ENCODE assay signal across 14 cellular contexts in the genomic region with DNA sequence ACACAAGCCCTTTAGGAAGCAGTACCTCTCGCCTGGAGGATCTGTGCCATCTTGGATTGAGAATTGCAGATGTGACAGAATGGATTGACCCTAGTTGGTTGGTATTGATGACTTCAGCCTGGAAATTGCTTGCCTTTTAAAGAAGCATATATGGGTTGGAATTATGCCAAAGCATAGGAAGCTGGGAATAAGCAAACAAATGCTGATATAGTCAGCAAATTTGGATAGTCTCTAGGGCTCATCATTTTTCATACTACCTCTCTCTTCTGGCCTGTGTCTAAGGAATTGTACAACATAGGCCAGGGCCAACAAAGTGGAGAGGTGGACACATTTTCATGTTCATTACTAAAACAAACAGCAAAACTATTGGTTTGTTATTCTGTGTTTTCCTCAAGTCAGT. TPM values are rescaled to one million over a fixed set of nuclear protein-coding genes. Genes with fewer than 3 reads are reported as not detected.
DNase-seq lines count a peak whose midpoint lies in the region; ATAC-seq, FAIRE-seq and TF ChIP-seq lines count a peak whose summit lies in the region.
"Had no signal": no experiment of that assay in that cellular context is flagged by ENCODE, and none has a peak within 500 bp of the region (broad histone marks: within the 10 kb centered on the region; RNA-seq: fewer than 3 reads in every experiment).

No MANE protein-coding gene starts in this region.

- peaks cover 38% of the 10 kb centered on the region for H3K36me3 ChIP-seq in PC-9 (ENCODE audit: low read depth)
- H3K36me3 ChIP-seq in gastrocnemius medialis, result peaks cover 0 to 28% of the 10 kb centered on the region in 2 donors

- H2AFZ ChIP-seq in PC-9, result no peak overlapping the region

- peaks cover 38% of the 10 kb centered on the region for H3K4me1 Mint-ChIP-seq in CD4-positive, alpha-beta T cell (ENCODE audit: low read depth)

- H3K27ac Mint-ChIP-seq in CD4-positive, alpha-beta T cell, result peak overlapping the region; percentile 82
- H3K27ac Mint-ChIP-seq: H9 had no signal

- no peaks in the 10 kb centered on the region for H3K9me3 ChIP-seq in A549
- no peaks in the 10 kb centered on the region for H3K9me3 ChIP-seq in CD4-positive, alpha-beta T cell (ENCODE audit: control insufficient read depth, low read length)
- H3K9me3 ChIP-seq in PC-9 (ENCODE audit: insufficient read depth, low read depth), result no peaks in the 10 kb centered on the region
- H3K9me3 ChIP-seq in gastrocnemius medialis, result no peaks in the 10 kb centered on the region
- H3K9me3 ChIP-seq: BE2C had no signal

- H3K27ac ChIP-seq in A549 (no peak overlapping the region), PC-9 (peak overlapping the region; percentile 64; the same call in 1 of the 2 replicates), gastrocnemius medialis (peak overlapping the region in 3 of 4 donors; percentile 75 to 85 (median 81))
- H3K27ac ChIP-seq in CD4-positive, alpha-beta T cell (ENCODE audit: low read depth, low read length), result no peak overlapping the region

- CTCF ChIA-PET in A549 (lab: Yijun Ruan, JAX) (interaction anchor here (3.4 kb wide), 1 partner anchor 37 kb away, joined by 11 read pairs; no protein-coding TSS in a partner anchor), PC-9 (lab: Charles Lee) (no interaction called here)
- CTCF ChIA-PET in CD4-positive, alpha-beta T cell (lab: Charles Lee), result no interaction called here

- ATAC-seq in A549 (no peak), gastrocnemius medialis (no peak), GM18873 (IDR thresholded peaks at IDR 0.05; ENCODE audit: low FRiP score, unreplicated experiment) (no peak), HG03432 (IDR thresholded peaks at IDR 0.05; ENCODE audit: unreplicated experiment) (no peak)
- no peak for ATAC-seq in CD4-positive, alpha-beta T cell (ENCODE audit: poor library complexity)

- peaks cover 36% of the 10 kb centered on the region for H3K79me2 ChIP-seq in PC-9 (ENCODE audit: low read depth)

- H3K4me3 Mint-ChIP-seq in CD4-positive, alpha-beta T cell, result no peak overlapping the region
- H3K4me3 Mint-ChIP-seq: H9 had no signal

- peaks cover 6% of the 10 kb centered on the region for H3K9me3 Mint-ChIP-seq in CD4-positive, alpha-beta T cell
- H3K9me3 Mint-ChIP-seq: CD4-positive, alpha-beta memory T cell; H9 had no signal

- H3K27me3 ChIP-seq in CD4-positive, alpha-beta T cell (ENCODE audit: control insufficient read depth, insufficient read depth, low read length), result no peaks in the 10 kb centered on the region
- H3K27me3 ChIP-seq in PC-9 (ENCODE audit: insufficient read depth, low read depth), result no peaks in the 10 kb centered on the region
- H3K27me3 ChIP-seq in gastrocnemius medialis, result no peaks in the 10 kb centered on the region
- H3K27me3 ChIP-seq: BE2C had no signal

- WGBS in A549 (ENCODE audit: missing lambda C conversion rate), result 88% methylated on average over 1 of the region's 1 CpG

- intact Hi-C loops in CD4-positive, alpha-beta T cell (cut with DNase I, micrococcal nuclease), result no loop called here
- intact Hi-C loops in PC-9 (cut with micrococcal nuclease; ENCODE audit: unreplicated experiment) (no loop called here), gastrocnemius medialis (cut with DNase I; ENCODE audit: low total_unique reads) (no loop called here)

- TF ChIP-seq CTCF in A549 (IDR thresholded peaks at IDR 0.05), result no peak
- no peak for TF ChIP-seq CTCF in CD4-positive, alpha-beta T cell (IDR thresholded peaks at IDR 0.05)
- TF ChIP-seq CTCF in PC-9 (conservative IDR thresholded peaks at IDR 0.05), result no peak
- TF ChIP-seq CTCF in gastrocnemius medialis (IDR thresholded peaks at IDR 0.05 in 4 of 5, conservative IDR thresholded peaks at IDR 0.05 in 1 of 5), result no peak

- TF ChIP-seq POLR2A in A549 (IDR thresholded peaks at IDR 0.05; ENCODE audit: low read length), result no peak
- TF ChIP-seq POLR2A in gastrocnemius medialis (IDR thresholded peaks at IDR 0.05), result no peak

- H3K4me3 ChIP-seq in A549 (no peak overlapping the region), PC-9 (no peak overlapping the region), gastrocnemius medialis (no peak overlapping the region)

- POLR2A ChIA-PET in A549 (lab: Yijun Ruan, JAX), result no interaction called here
- POLR2A ChIA-PET in CD4-positive, alpha-beta T cell (lab: Charles Lee), result no interaction called here
- POLR2A ChIA-PET in PC-9 (lab: Charles Lee; ENCODE audit: unreplicated experiment), result no interaction called here

- no TSS peak for BruUV-seq in PC-9 (replicated peaks; lab: Mats Ljungman, UMichigan)

- TF ChIP-seq RAD21 in A549 (conservative IDR thresholded peaks at IDR 0.05 in 1 of 2, IDR thresholded peaks at IDR 0.05 in 1 of 2), result no peak

- no peak for TF ChIP-seq EP300 in A549 (IDR thresholded peaks at IDR 0.05)

- peaks cover 24% of the 10 kb centered on the region; the same call in 1 of the 2 replicates for H3F3A ChIP-seq in PC-9 (ENCODE audit: insufficient read depth, low read depth)

- H4K20me1 ChIP-seq in PC-9 (ENCODE audit: insufficient read depth), result peaks cover 4% of the 10 kb centered on the region; the same call in 1 of the 2 replicates

- FAIRE-seq in A549 (lab: Jason Lieb, UNC), result no peak
- FAIRE-seq: GM12892, GM18507 had no signal

- peaks cover 9% of the 10 kb centered on the region; the same call in 1 of the 3 replicates for H3K4me1 ChIP-seq in A549
- H3K4me1 ChIP-seq in PC-9 (replicated peaks; ENCODE audit: insufficient read depth), result peaks cover 30% of the 10 kb centered on the region
- H3K4me1 ChIP-seq in gastrocnemius medialis, result peaks cover 33 to 46% of the 10 kb centered on the region in 2 donors
- H3K4me1 ChIP-seq: BE2C had no signal

- no peaks in the 10 kb centered on the region for H3K9me2 ChIP-seq in PC-9 (ENCODE audit: insufficient read depth)

- H3K27me3 Mint-ChIP-seq in CD4-positive, alpha-beta T cell, result no peaks in the 10 kb centered on the region
- H3K27me3 Mint-ChIP-seq: CD4-positive, alpha-beta memory T cell had no signal

- no peak overlapping the region for H3K4me2 ChIP-seq in A549
- peak overlapping the region; percentile 40; the same call in 1 of the 2 replicates for H3K4me2 ChIP-seq in PC-9

- in situ Hi-C loops in gastrocnemius medialis (cut with MboI; ENCODE audit: low sequenced_read_pairs in 4 of 4), result no loop called here

- peaks cover 71% of the 10 kb centered on the region for H3K36me3 Mint-ChIP-seq in CD4-positive, alpha-beta T cell (ENCODE audit: low read depth)

- DNase-seq in A549 (ENCODE audit: low read depth in 1 of 2, low spot score in 1 of 2) (no peak), PC-9 (no peak), gastrocnemius medialis (no peak)
- DNase-seq in CD4-positive, alpha-beta T cell, result no peak
- DNase-seq: ACHN; BE2C; CD4-positive, alpha-beta memory T cell; GDM1; GOT3; H9 had no signal

TF ChIP-seq in A549, 52 proteins besides CTCF, POLR2A, EP300 and RAD21:
- TF ChIP-seq PHF8 (IDR thresholded peaks at IDR 0.05; ENCODE audit: borderline replicate concordance, low read depth) (no peak), ZFP36 (IDR thresholded peaks at IDR 0.05; ENCODE audit: borderline replicate concordance, partially characterized antibody) (no peak), ESRRA (IDR thresholded peaks at IDR 0.05; ENCODE audit: borderline replicate concordance, low read length) (no peak), MAFK (IDR thresholded peaks at IDR 0.05; ENCODE audit: partially characterized antibody) (peak; percentile 45)
- TF ChIP-seq, protein P1, sequence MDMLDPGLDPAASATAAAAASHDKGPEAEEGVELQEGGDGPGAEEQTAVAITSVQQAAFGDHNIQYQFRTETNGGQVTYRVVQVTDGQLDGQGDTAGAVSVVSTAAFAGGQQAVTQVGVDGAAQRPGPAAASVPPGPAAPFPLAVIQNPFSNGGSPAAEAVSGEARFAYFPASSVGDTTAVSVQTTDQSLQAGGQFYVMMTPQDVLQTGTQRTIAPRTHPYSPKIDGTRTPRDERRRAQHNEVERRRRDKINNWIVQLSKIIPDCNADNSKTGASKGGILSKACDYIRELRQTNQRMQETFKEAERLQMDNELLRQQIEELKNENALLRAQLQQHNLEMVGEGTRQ (IDR thresholded peaks at IDR 0.05), result no peak
- TF ChIP-seq, protein P2, sequence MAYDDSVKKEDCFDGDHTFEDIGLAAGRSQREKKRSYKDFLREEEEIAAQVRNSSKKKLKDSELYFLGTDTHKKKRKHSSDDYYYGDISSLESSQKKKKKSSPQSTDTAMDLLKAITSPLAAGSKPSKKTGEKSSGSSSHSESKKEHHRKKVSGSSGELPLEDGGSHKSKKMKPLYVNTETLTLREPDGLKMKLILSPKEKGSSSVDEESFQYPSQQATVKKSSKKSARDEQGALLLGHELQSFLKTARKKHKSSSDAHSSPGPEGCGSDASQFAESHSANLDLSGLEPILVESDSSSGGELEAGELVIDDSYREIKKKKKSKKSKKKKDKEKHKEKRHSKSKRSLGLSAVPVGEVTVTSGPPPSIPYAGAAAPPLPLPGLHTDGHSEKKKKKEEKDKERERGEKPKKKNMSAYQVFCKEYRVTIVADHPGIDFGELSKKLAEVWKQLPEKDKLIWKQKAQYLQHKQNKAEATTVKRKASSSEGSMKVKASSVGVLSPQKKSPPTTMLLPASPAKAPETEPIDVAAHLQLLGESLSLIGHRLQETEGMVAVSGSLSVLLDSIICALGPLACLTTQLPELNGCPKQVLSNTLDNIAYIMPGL (CRISPR knock-in tag; IDR thresholded peaks at IDR 0.05; ENCODE audit: borderline replicate concordance), result no peak

RNA-seq across cellular contexts. Expression of a gene that starts 13.2 kb away (rescaled TPM):
- polyA plus RNA-seq in A549 (2011; rRNA removed) (23.8 and 29.0 TPM in 2 replicates), A549 (2017; fragmentation: RNase III; extraction: RNeasy Plus Mini Kit Qiagen cat#74134 plus additional on column Dnase treatment) (16.9 to 17.6 TPM (median 17.4 TPM) in 3 replicates)
- 7.7 and 10.0 TPM in 2 replicates for polyA plus RNA-seq in A549 (2012; cell fraction: cytosol; rRNA removed)
- 13.6 and 17.2 TPM in 2 replicates for polyA plus RNA-seq in A549 (2012; cell fraction: nucleus; rRNA removed)
- 47.5 and 63.6 TPM in 2 replicates for polyA minus RNA-seq in A549 (2011; rRNA and poly(A)+ RNA removed)
- total RNA-seq in CD4-positive, alpha-beta T cell, result 1 to 10 TPM; 4.4 to 5.8 TPM
- total RNA-seq in PC-9 (2021) (40.5 TPM in 2 replicates), gastrocnemius medialis (10 to 100 TPM; 12.6 to 25.8 (median 24.3) TPM)

Comparison
In these comparisons a context has a peak if more than half of its experiments do, and no peak if none do; other contexts are left out.
1. H3K27ac ChIP-seq: peak in PC-9 (single experiment) and gastrocnemius medialis (3 of 4); none in A549 (0 of 2) and CD4-positive, alpha-beta T cell (single experiment).